In genomic region chr4:47485047-47485692, GRCh38 we compare ENCODE assay signal across 8 cellular contexts. TPM values are rescaled to one million over a fixed set of nuclear protein-coding genes. Genes with fewer than 3 reads are reported as not detected.
DNase-seq lines count a peak whose midpoint lies in the region; ATAC-seq, FAIRE-seq and TF ChIP-seq lines count a peak whose summit lies in the region.

Gene ATP10D, plus strand, starts transcription at chr4:47485275. Its CDS starts 27,266 bp downstream, at chr4:47512541.

- ATAC-seq in HG03442 (IDR thresholded peaks at IDR 0.05; ENCODE audit: unreplicated experiment), result peak; percentile 97
- peak; percentile 99 for ATAC-seq in left lung

- intact Hi-C loops in left lung (cut with DNase I), result no loop called here

- no peaks in the 10 kb centered on the region for H3K36me3 ChIP-seq in BJ (ENCODE audit: control insufficient read depth, insufficient read depth, low read length)
- H3K36me3 ChIP-seq in left lung, result no peaks in the 10 kb centered on the region

- POLR2A ChIA-PET in BJ (lab: Charles Lee), result interaction anchor here (0.7 to 1.0 kb wide), 3 partner anchors 9 to 53 kb away, joined by 3 to 10 read pairs (median 3); no protein-coding TSS in a partner anchor

- DNase-seq in BJ (ENCODE audit: low read depth) (peak; percentile 64), GM19239 (ENCODE audit: insufficient read length, low spot score) (peak; percentile 50), NCI-H524 treated with DMSO at 0.1 percent for 48 hours (lab: John Stamatoyannopoulos, UW) (peak; percentile 37), dermis blood vessel endothelial cell (peak; percentile 97), left lung (peak; percentile 97 to 100)
- peak; percentile 42 to 54 for DNase-seq in activated CD4-positive, alpha-beta T cell treated with anti-CD3 and anti-CD28 coated beads, Interleukin-2, amount 50 U/mL, for 24 hours (ENCODE audit: low read depth in 1 of 2, low spot score in 1 of 2)
- DNase-seq in stimulated activated CD4-positive, alpha-beta T cell treated with anti-CD3 and anti-CD28 coated beads, Interleukin-2, amount 100 ng/mL, for 4 hours (ENCODE audit: low read depth), result peak; percentile 43

- peak; percentile 97 for FAIRE-seq in GM19239 (lab: Jason Lieb, UNC)

- H3K27me3 ChIP-seq in BJ (ENCODE audit: control insufficient read depth, insufficient read depth, low read length) (no peaks in the 10 kb centered on the region), left lung (no peaks in the 10 kb centered on the region)

- CTCF ChIA-PET in BJ (lab: Yijun Ruan, JAX), result interaction anchor here (0.6 to 1.0 kb wide), 6 partner anchors 20 to 670 kb away, joined by 3 to 5 read pairs (median 3); no protein-coding TSS in a partner anchor

- peaks cover 0 to 40% of the 10 kb centered on the region in 2 donors for H3K4me1 ChIP-seq in left lung

- H3K27ac ChIP-seq in left lung, result peak within 1 kb of the TSS; percentile 95 to 96

- H3K9me3 ChIP-seq in left lung, result no peaks in the 10 kb centered on the region

- peak; percentile 39 for TF ChIP-seq CTCF in BJ (IDR thresholded peaks at IDR 0.05; ENCODE audit: insufficient read depth, low read depth, low read length)
- peak in 1 of 2 donors; percentile 30 for TF ChIP-seq CTCF in left lung (IDR thresholded peaks at IDR 0.05)

- peak within 1 kb of the TSS; percentile 58 for H3K4me3 ChIP-seq in BJ (ENCODE audit: low read depth, low read length)
- H3K4me3 ChIP-seq in left lung, result peak within 1 kb of the TSS; percentile 40 to 55

RNA-seq across cellular contexts. Expression of gene ATP10D, which starts in this region (rescaled TPM):
- polyA plus RNA-seq in BJ (2011; rRNA removed), result 65.5 and 74.1 TPM in 2 replicates
- polyA minus RNA-seq in BJ (2011; rRNA and poly(A)+ RNA removed), result 117 and 167 TPM in 2 replicates
- total RNA-seq in dermis blood vessel endothelial cell (26.9 and 30.5 TPM in 2 replicates), left lung (10 to 100 TPM; 31.8 to 45.9 TPM)

Comparison
In these comparisons a context has a peak if more than half of its experiments do, and no peak if none do; other contexts are left out.
1. Peak in every context shown above with its lines: DNase-seq, ATAC-seq, H3K4me3 ChIP-seq and H3K27ac ChIP-seq.
2. DNase-seq: peak in every context shown above with its lines; median percentile 98 in left lung; 97 in dermis blood vessel endothelial cell; 64 in BJ; 50 in GM19239; 48 in activated CD4-positive, alpha-beta T cell treated with anti-CD3 and anti-CD28 coated beads, Interleukin-2, amount 50 U/mL, for 24 hours; 43 in stimulated activated CD4-positive, alpha-beta T cell treated with anti-CD3 and anti-CD28 coated beads, Interleukin-2, amount 100 ng/mL, for 4 hours; 37 in NCI-H524 treated with DMSO at 0.1 percent for 48 hours.